In genomic region chr5:61298066-61298465, GRCh38 we compare ENCODE assay signal across 21 cellular contexts. TPM values are rescaled to one million over a fixed set of nuclear protein-coding genes. Genes with fewer than 3 reads are reported as not detected.
DNase-seq lines count a peak whose midpoint lies in the region; ATAC-seq and TF ChIP-seq lines count a peak whose summit lies in the region.
"Had no signal": no experiment of that assay in that cellular context is flagged by ENCODE, and none has a peak within 500 bp of the region (broad histone marks: within the 10 kb centered on the region; RNA-seq: fewer than 3 reads in every experiment).

No MANE protein-coding gene starts in this region.

- no peaks in the 10 kb centered on the region for H3K4me1 ChIP-seq in prostate gland (replicated peaks)
- H3K4me1 ChIP-seq: BE2C, HAP-1 had no signal

- 41% methylated on average over 3 of the region's 3 CpGs for WGBS in prostate gland

- H3K4me3 Mint-ChIP-seq in activated T-helper 17 cell treated with anti-CD3 and anti-CD28 coated beads, Interleukin-2, amount 50 U/mL, for 72 hours: no peak overlapping the region

- H3K27me3 Mint-ChIP-seq in activated T-helper 17 cell treated with anti-CD3 and anti-CD28 coated beads, Interleukin-2, amount 50 U/mL, for 72 hours: peaks cover 3% of the 10 kb centered on the region

- TF ChIP-seq CTCF in prostate gland (IDR thresholded peaks at IDR 0.05): no peak

- H3K36me3 ChIP-seq in prostate gland: no peaks in the 10 kb centered on the region
- H3K36me3 ChIP-seq: BE2C, HAP-1 had no signal

- no peaks in the 10 kb centered on the region for H3K27me3 ChIP-seq in prostate gland (replicated peaks; ENCODE audit: insufficient read depth)
- H3K27me3 ChIP-seq: BE2C, SJSA1 had no signal

- H3K9me3 Mint-ChIP-seq in activated T-helper 17 cell treated with anti-CD3 and anti-CD28 coated beads, Interleukin-2, amount 50 U/mL, for 72 hours: no peaks in the 10 kb centered on the region
- H3K9me3 Mint-ChIP-seq: HFFc6 had no signal

- intact Hi-C loops in prostate gland (cut with DNase I): no loop called here

- H3K27ac Mint-ChIP-seq in activated T-helper 17 cell treated with anti-CD3 and anti-CD28 coated beads, Interleukin-2, amount 50 U/mL, for 72 hours: peak overlapping the region; percentile 10

- no peak overlapping the region for H3K4me3 ChIP-seq in prostate gland
- H3K4me3 ChIP-seq: HAP-1, SJSA1 had no signal

- H3K36me3 Mint-ChIP-seq in activated T-helper 17 cell treated with anti-CD3 and anti-CD28 coated beads, Interleukin-2, amount 50 U/mL, for 72 hours (ENCODE audit: low read depth): no peaks in the 10 kb centered on the region

- ATAC-seq in activated T-helper 17 cell treated with anti-CD3 and anti-CD28 coated beads, Interleukin-2, amount 50 U/mL, for 72 hours (replicated peaks): no peak
- no peak for ATAC-seq in HG03175 (IDR thresholded peaks at IDR 0.05; ENCODE audit: unreplicated experiment)

- H3K4me1 Mint-ChIP-seq in activated T-helper 17 cell treated with anti-CD3 and anti-CD28 coated beads, Interleukin-2, amount 50 U/mL, for 72 hours: no peaks in the 10 kb centered on the region

- H3K27ac ChIP-seq in epithelial cell of prostate: peak overlapping the region; percentile 78
- peak overlapping the region; percentile 30 to 69 for H3K27ac ChIP-seq in prostate gland

- no peaks in the 10 kb centered on the region for H3K9me3 ChIP-seq in prostate gland
- H3K9me3 ChIP-seq: BE2C, HAP-1, SJSA1 had no signal

- TF ChIP-seq POLR2A in prostate gland (IDR thresholded peaks at IDR 0.05): no peak

- peak; percentile 19 for DNase-seq in NCI-H69 (lab: John Stamatoyannopoulos, UW)
- no peak for DNase-seq in epithelial cell of prostate (ENCODE audit: low read depth, low spot score)
- no peak for DNase-seq in prostate gland (ENCODE audit: low spot score)
- no peak for DNase-seq in NCI-H1105 treated with DMSO at 0.1 percent for 48 hours (lab: John Stamatoyannopoulos, UW)
- DNase-seq in HT-29 (ENCODE audit: low spot score): no peak
- no peak for DNase-seq in T1000 (lab: John Stamatoyannopoulos, UW)
- DNase-seq: BE2C, DND-41, GOT3, HFFc6, NCI-H1092 treated with DMSO at 0.1 percent for 48 hours, NCI-H1436 treated with DMSO at 0.1 percent for 48 hours, NCI-H2029, NCI-H446, NCI-H524 treated with DMSO at 0.1 percent for 48 hours, OCI-M1, Right ventricle myocardium superior had no signal

RNA-seq across cellular contexts. Expression of gene ZSWIM6, which starts 34.0 kb away (rescaled TPM):
- total RNA-seq in activated T-helper 17 cell treated with anti-CD3 and anti-CD28 coated beads, Interleukin-2, amount 50 U/mL, for 72 hours: 1 to 10 TPM; 3.2 to 4.9 TPM
- total RNA-seq in prostate gland: 10 to 100 TPM in 1 of 2 donors, 1 to 10 TPM in 1; 8.7 to 13.7 TPM
- total RNA-seq in HT-29 (2014; rRNA removed; shearing (Covaris generic)): 3.0 and 3.2 TPM in 2 replicates
